ENCODE assay signal across 13 cellular contexts in the genomic region with DNA sequence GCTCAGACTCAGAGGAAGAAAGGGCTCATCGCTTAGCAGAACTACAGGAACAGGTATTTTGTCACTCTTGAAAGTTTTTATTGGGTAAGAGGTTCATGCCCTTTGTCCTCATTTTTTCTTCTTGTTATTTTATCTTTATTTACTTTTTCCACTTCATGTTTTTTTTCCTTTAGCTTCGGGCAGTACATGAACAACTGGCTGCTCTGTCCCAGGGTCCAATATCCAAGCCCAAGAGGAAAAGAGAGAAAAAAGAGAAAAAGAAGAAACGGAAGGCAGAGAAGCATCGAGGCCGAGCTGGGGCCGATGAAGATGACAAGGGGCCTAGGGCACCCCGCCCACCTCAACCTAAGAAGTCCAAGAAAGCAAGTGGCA. TPM values are rescaled to one million over a fixed set of nuclear protein-coding genes. Genes with fewer than 3 reads are reported as not detected.
DNase-seq lines count a peak whose midpoint lies in the region; ATAC-seq and TF ChIP-seq lines count a peak whose summit lies in the region.
"Had no signal": no experiment of that assay in that cellular context is flagged by ENCODE, and none has a peak within 500 bp of the region (broad histone marks: within the 10 kb centered on the region; RNA-seq: fewer than 3 reads in every experiment).

No MANE protein-coding gene starts in this region.

- H4K20me1 ChIP-seq in BLaER1 treated with 17β-estradiol and CSF1 and Interleukin-3, amounts not matched to agents 10 nM and 100 nM = peaks cover 100% of the 10 kb centered on the region in 11 experiments

- TF ChIP-seq CTCF in Calu3 (IDR thresholded peaks at IDR 0.05; ENCODE audit: unreplicated experiment) = no peak

- H3K4me1 Mint-ChIP-seq in Calu3 (ENCODE audit: low read depth, unreplicated experiment) = peaks cover 62% of the 10 kb centered on the region
- H3K4me1 Mint-ChIP-seq in naive thymus-derived CD4-positive, alpha-beta T cell = peaks cover 45 to 54% (median 51%) of the 10 kb centered on the region in 7 donors

- H3K4me3 ChIP-seq in BLaER1 treated with 17β-estradiol and CSF1 and Interleukin-3, amounts not matched to agents 10 nM and 100 nM = peak overlapping the region in 2 of 10 experiments; percentile 13 to 23; a peak in 1 of 20 replicates
- H3K4me3 ChIP-seq in adipocyte (ENCODE audit: low read length) = peak overlapping the region; percentile 98
- H3K4me3 ChIP-seq in naive thymus-derived CD4-positive, alpha-beta T cell (ENCODE audit: low read length) = no peak overlapping the region

- H3K9me3 ChIP-seq in BLaER1 treated with 17β-estradiol and CSF1 and Interleukin-3, amounts not matched to agents 10 nM and 100 nM (replicated peaks in 1 of 11) = peaks cover 0 to 6% (median 1%) of the 10 kb centered on the region in 11 experiments; a peak in 10 of 22 replicates
- no peaks in the 10 kb centered on the region for H3K9me3 ChIP-seq in adipocyte (ENCODE audit: control insufficient read depth, low read length)
- no peaks in the 10 kb centered on the region for H3K9me3 ChIP-seq in naive thymus-derived CD4-positive, alpha-beta T cell (ENCODE audit: control insufficient read depth in 2 of 3, low read length in 3 of 3)

- BruUV-seq in Calu3 (replicated peaks; lab: Mats Ljungman, UMichigan) = no TSS peak

- H3K27ac ChIP-seq in BLaER1 treated with 17β-estradiol and CSF1 and Interleukin-3, amounts not matched to agents 10 nM and 100 nM = no peak overlapping the region
- H3K27ac ChIP-seq in naive thymus-derived CD4-positive, alpha-beta T cell (ENCODE audit: low read depth, low read length) = no peak overlapping the region

- ATAC-seq in naive thymus-derived CD4-positive, alpha-beta T cell = no peak
- no peak for ATAC-seq in HG03469 (IDR thresholded peaks at IDR 0.05; ENCODE audit: unreplicated experiment)
- ATAC-seq: HCT116 had no signal

- CTCF ChIA-PET in Calu3 (lab: Charles Lee) = interaction anchor here (1.0 kb wide), 1 partner anchor 23 kb away, joined by 4 read pairs; no protein-coding TSS in a partner anchor
- CTCF ChIA-PET in naive thymus-derived CD4-positive, alpha-beta T cell (lab: Charles Lee) = interaction anchor here (0.8 to 2.8 kb wide), 5 partner anchors 23 to 85 kb away, joined by 3 to 10 read pairs (median 4); partner anchors contain the start of gene HLA-DMA

- H3K36me3 ChIP-seq in BLaER1 treated with 17β-estradiol and CSF1 and Interleukin-3, amounts not matched to agents 10 nM and 100 nM = peaks cover 99 to 100% (median 100%) of the 10 kb centered on the region in 11 experiments
- peaks cover 95% of the 10 kb centered on the region for H3K36me3 ChIP-seq in adipocyte (ENCODE audit: control insufficient read depth, insufficient read depth, low read length, severe bottlenecking)
- peaks cover 60 to 79% (median 77%) of the 10 kb centered on the region in 3 experiments for H3K36me3 ChIP-seq in naive thymus-derived CD4-positive, alpha-beta T cell (ENCODE audit: control insufficient read depth in 2 of 3, insufficient read depth in 3 of 3, low read length in 3 of 3)

- H3K4me2 ChIP-seq in BLaER1 treated with 17β-estradiol and CSF1 and Interleukin-3, amounts not matched to agents 10 nM and 100 nM = peak overlapping the region in 9 of 11 experiments; percentile 85 to 99 (median 96); a peak in 16 of 22 replicates

- intact Hi-C loops in Calu3 (cut with micrococcal nuclease; ENCODE audit: unreplicated experiment) = no loop called here
- intact Hi-C loops in naive thymus-derived CD4-positive, alpha-beta T cell (cut with micrococcal nuclease) = no loop called here

- H3K27me3 ChIP-seq in BLaER1 treated with 17β-estradiol and CSF1 and Interleukin-3, amounts not matched to agents 10 nM and 100 nM = no peaks in the 10 kb centered on the region
- H3K27me3 ChIP-seq in adipocyte (replicated peaks; ENCODE audit: control insufficient read depth, insufficient read depth, low read length) = no peaks in the 10 kb centered on the region
- no peaks in the 10 kb centered on the region for H3K27me3 ChIP-seq in naive thymus-derived CD4-positive, alpha-beta T cell (ENCODE audit: control insufficient read depth in 2 of 2, insufficient read depth in 2 of 2, low read length in 2 of 2)

- H3K27ac Mint-ChIP-seq in Calu3 (ENCODE audit: unreplicated experiment) = peak overlapping the region; percentile 85
- H3K27ac Mint-ChIP-seq in naive thymus-derived CD4-positive, alpha-beta T cell = peak overlapping the region in 8 of 9 donors; percentile 17 to 85 (median 52)

- H3K9me3 Mint-ChIP-seq in Calu3 (ENCODE audit: low read depth, unreplicated experiment) = no peaks in the 10 kb centered on the region
- H3K9me3 Mint-ChIP-seq in naive thymus-derived CD4-positive, alpha-beta T cell = peaks cover 0 to 4% (median 0%) of the 10 kb centered on the region in 11 donors

- DNase-seq in Calu3 (no peak), adipocyte (ENCODE audit: low read depth) (peak; percentile 7), cerebellar nuclear complex (lab: John Stamatoyannopoulos, UW) (no peak), NCI-H748 treated with DMSO at 0.1 percent for 48 hours (lab: John Stamatoyannopoulos, UW) (no peak), activated gamma-delta T cell (lab: John Stamatoyannopoulos, UW) (no peak)
- no peak for DNase-seq in naive thymus-derived CD4-positive, alpha-beta T cell
- DNase-seq: activated CD4-positive, CD25-positive, alpha-beta regulatory T cell treated with anti-CD3 and anti-CD28 coated beads, Interleukin-2, amount 50 U/mL, for 72 hours; activated effector memory CD4-positive, alpha-beta T cell treated with Interleukin-2 at 50 U/mL for 16 hours; caudate nucleus; substantia nigra had no signal

- POLR2A ChIA-PET in naive thymus-derived CD4-positive, alpha-beta T cell (lab: Charles Lee) = interaction anchor here (0.9 to 25.6 kb wide), 5 partner anchors 9 to 123 kb away, joined by 3 to 638 read pairs (median 442); partner anchors contain the start of genes BRD2, HLA-DMA and HLA-DMB

- peak overlapping the region; percentile 77 for H3K4me3 Mint-ChIP-seq in Calu3 (ENCODE audit: low read depth, unreplicated experiment)
- peak overlapping the region in 2 of 10 donors; percentile 9 to 30 for H3K4me3 Mint-ChIP-seq in naive thymus-derived CD4-positive, alpha-beta T cell

- H3K9ac ChIP-seq in BLaER1 treated with 17β-estradiol and CSF1 and Interleukin-3, amounts not matched to agents 10 nM and 100 nM = peak overlapping the region in 4 of 11 experiments; percentile 2 to 15 (median 8); a peak in 3 of 22 replicates
- peak overlapping the region; percentile 98 for H3K9ac ChIP-seq in adipocyte (ENCODE audit: low read length)

- peaks cover 39 to 70% (median 55%) of the 10 kb centered on the region in 10 experiments for H3K4me1 ChIP-seq in BLaER1 treated with 17β-estradiol and CSF1 and Interleukin-3, amounts not matched to agents 10 nM and 100 nM
- peaks cover 61% of the 10 kb centered on the region for H3K4me1 ChIP-seq in adipocyte (ENCODE audit: control insufficient read depth, insufficient read depth, low read length)
- peaks cover 23 to 32% of the 10 kb centered on the region in 2 donors for H3K4me1 ChIP-seq in naive thymus-derived CD4-positive, alpha-beta T cell (ENCODE audit: control insufficient read depth in 2 of 2, insufficient read depth in 2 of 2, low read length in 2 of 2)

- H3K27me3 Mint-ChIP-seq in Calu3 (ENCODE audit: unreplicated experiment) = no peaks in the 10 kb centered on the region
- H3K27me3 Mint-ChIP-seq in naive thymus-derived CD4-positive, alpha-beta T cell = no peaks in the 10 kb centered on the region

- H3K36me3 Mint-ChIP-seq in Calu3 (ENCODE audit: insufficient read depth, unreplicated experiment) = peaks cover 97% of the 10 kb centered on the region
- H3K36me3 Mint-ChIP-seq in naive thymus-derived CD4-positive, alpha-beta T cell = peaks cover 20 to 67% (median 56%) of the 10 kb centered on the region in 5 donors

RNA-seq across cellular contexts. Expression of gene BRD2, which starts 9.5 kb away (rescaled TPM):
- total RNA-seq in Calu3 (2022) = 351 and 356 TPM in 2 replicates
- 100 to 1,000 TPM; 275 to 391 (median 360) TPM for total RNA-seq in naive thymus-derived CD4-positive, alpha-beta T cell
- 10 to 100 TPM; 33.4 to 82.6 TPM for polyA plus RNA-seq in naive thymus-derived CD4-positive, alpha-beta T cell

RNA-seq across cellular contexts. Expression of gene HLA-DMA, which starts 25.0 kb away (rescaled TPM):
- 98.0 and 104 TPM in 2 replicates for total RNA-seq in Calu3 (2022)
- 100 to 1,000 TPM in 1 of 5 experiments, 10 to 100 TPM in 4; 12.5 to 120 (median 29.6) TPM for total RNA-seq in naive thymus-derived CD4-positive, alpha-beta T cell
- polyA plus RNA-seq in naive thymus-derived CD4-positive, alpha-beta T cell = 10 to 100 TPM; 19.3 to 25.6 TPM

RNA-seq across cellular contexts. Expression of gene HLA-DOA, which starts 31.5 kb away (rescaled TPM):
- total RNA-seq in Calu3 (2022) = 1.7 and 4.1 TPM in 2 replicates
- 10 to 100 TPM in 1 of 5 experiments, 1 to 10 TPM in 4; 3.0 to 10.5 (median 5.4) TPM for total RNA-seq in naive thymus-derived CD4-positive, alpha-beta T cell
- polyA plus RNA-seq in naive thymus-derived CD4-positive, alpha-beta T cell = 1 to 10 TPM; 4.6 to 6.7 TPM

RNA-seq across cellular contexts. Expression of gene HLA-DMB, which starts 37.1 kb away (rescaled TPM):
- total RNA-seq in Calu3 (2022) = 32.4 and 35.9 TPM in 2 replicates
- total RNA-seq in naive thymus-derived CD4-positive, alpha-beta T cell = 10 to 100 TPM in 2 of 5 experiments, 1 to 10 TPM in 3; 7.8 to 82.5 (median 9.1) TPM
- polyA plus RNA-seq in naive thymus-derived CD4-positive, alpha-beta T cell = 10 to 100 TPM in 1 of 2 donors, 1 to 10 TPM in 1; 8.2 to 11.9 TPM
